ENCODE assay signal across 8 cellular contexts in the genomic region with DNA sequence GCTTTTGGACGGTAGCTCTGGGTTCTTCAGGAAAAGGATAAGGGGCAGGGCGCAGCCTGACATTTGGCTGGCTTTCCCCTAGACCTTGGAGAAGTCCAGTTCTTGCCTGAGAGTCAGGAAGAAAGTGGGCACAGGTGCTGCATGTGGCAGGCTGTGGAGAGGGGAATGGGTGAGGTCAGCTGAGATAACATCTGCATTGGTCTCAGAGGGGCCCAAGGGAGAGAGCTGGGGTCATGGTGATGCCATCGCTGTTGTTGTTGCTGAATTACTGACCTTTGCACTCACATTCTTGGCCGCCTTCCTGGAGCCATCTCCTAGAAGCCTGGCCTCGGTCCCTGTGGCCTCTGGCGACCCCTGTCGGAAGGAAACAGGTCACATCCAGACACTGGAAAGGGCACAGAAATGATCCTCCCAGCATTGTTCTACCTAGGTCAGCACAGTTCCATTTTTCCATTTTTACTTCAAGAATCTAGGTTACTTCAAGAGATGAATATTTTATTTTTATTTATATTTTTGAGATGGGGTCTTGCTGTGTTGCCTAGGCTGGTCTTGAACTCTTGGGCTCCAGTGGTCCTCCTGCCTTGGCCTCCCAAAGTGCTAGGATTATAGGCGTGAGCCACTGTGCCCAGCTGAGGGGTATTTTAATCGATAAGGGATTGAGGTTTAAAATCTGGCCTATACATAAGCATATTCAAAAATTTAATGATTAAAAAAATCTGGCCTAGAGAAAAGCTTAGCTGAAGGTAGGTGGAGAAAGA. TPM values are rescaled to one million over a fixed set of nuclear protein-coding genes. Genes with fewer than 3 reads are reported as not detected.
DNase-seq lines count a peak whose midpoint lies in the region; ATAC-seq, FAIRE-seq and TF ChIP-seq lines count a peak whose summit lies in the region.

No MANE protein-coding gene starts in this region.

- H3K9me3 ChIP-seq in ascending aorta: no peaks in the 10 kb centered on the region
- no peaks in the 10 kb centered on the region for H3K9me3 ChIP-seq in small intestine (ENCODE audit: control insufficient read depth, low read depth)

- no peak for TF ChIP-seq EP300 in Ishikawa (IDR thresholded peaks at IDR 0.05; ENCODE audit: borderline replicate concordance)

- 28 to 40% (median 32%) methylated on average over 9 of the region's 9 CpGs for WGBS in small intestine, 3 donors

- no peak overlapping the region for H3K4me3 ChIP-seq in ascending aorta
- no peak overlapping the region for H3K4me3 ChIP-seq in small intestine (ENCODE audit: low read depth in 1 of 2, low read length in 2 of 2)

- H3K27me3 ChIP-seq in ascending aorta (no peaks in the 10 kb centered on the region), small intestine (ENCODE audit: control insufficient read depth in 2 of 2, insufficient read depth in 2 of 2, low read length in 2 of 2) (no peaks in the 10 kb centered on the region)

- intact Hi-C loops in ascending aorta (cut with DNase I): loop anchor here (10.0 kb wide), 1 partner anchor 299 kb away; a partner anchor contains a TSS

- no peak overlapping the region for H3K27ac ChIP-seq in ascending aorta
- H3K27ac ChIP-seq in small intestine (ENCODE audit: low read depth in 1 of 2, low read length in 1 of 2): peak overlapping the region; percentile 27 to 63

- H3K4me1 ChIP-seq in ascending aorta (no peaks in the 10 kb centered on the region), small intestine (ENCODE audit: control insufficient read depth in 2 of 2, insufficient read depth in 1 of 2, low read depth in 1 of 2, low read length in 1 of 2) (peaks cover 0 to 3% of the 10 kb centered on the region in 2 donors)

- peak; percentile 6 to 31 (median 25) for TF ChIP-seq CTCF in ascending aorta (IDR thresholded peaks at IDR 0.05)

- peak; percentile 84 for TF ChIP-seq RAD21 in Ishikawa (IDR thresholded peaks at IDR 0.05; ENCODE audit: low read depth)

- no peaks in the 10 kb centered on the region for H3K36me3 ChIP-seq in ascending aorta
- H3K36me3 ChIP-seq in small intestine (ENCODE audit: control insufficient read depth in 2 of 2, insufficient read depth in 2 of 2, low read length in 2 of 2): no peaks in the 10 kb centered on the region

- peak; percentile 35 for DNase-seq in DMS 273 treated with DMSO at 0.1 percent for 48 hours (lab: John Stamatoyannopoulos, UW)
- DNase-seq in T-helper 2 cell: peak; percentile 27 to 65 (median 51)
- peak in 1 of 2 donors; percentile 80 for DNase-seq in ascending aorta (ENCODE audit: low spot score in 2 of 2)
- DNase-seq in iPS-NIHi11 (ENCODE audit: low spot score): peak; percentile 70
- DNase-seq in small intestine: peak; percentile 94

- ATAC-seq in GM18511 (IDR thresholded peaks at IDR 0.05; ENCODE audit: unreplicated experiment) (no peak), HG03025 (IDR thresholded peaks at IDR 0.05; ENCODE audit: low FRiP score, unreplicated experiment) (no peak)

- no peak for FAIRE-seq in small intestine (lab: Jason Lieb, UNC)

TF ChIP-seq in Ishikawa, 13 proteins besides CTCF, POLR2A, EP300 and RAD21:
- TF ChIP-seq, protein P1, sequence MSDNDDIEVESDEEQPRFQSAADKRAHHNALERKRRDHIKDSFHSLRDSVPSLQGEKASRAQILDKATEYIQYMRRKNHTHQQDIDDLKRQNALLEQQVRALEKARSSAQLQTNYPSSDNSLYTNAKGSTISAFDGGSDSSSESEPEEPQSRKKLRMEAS (IDR thresholded peaks at IDR 0.05): no peak
- TF ChIP-seq CREB1 (IDR thresholded peaks at IDR 0.05; ENCODE audit: low read depth) (no peak), TCF12 (IDR thresholded peaks at IDR 0.05; ENCODE audit: low read depth) (no peak), TAF1 (IDR thresholded peaks at IDR 0.05; ENCODE audit: low read depth) (no peak), YY1 (IDR thresholded peaks at IDR 0.05; ENCODE audit: low read depth) (no peak), TEAD4 (IDR thresholded peaks at IDR 0.05) (peak; percentile 37; the same call in 1 of the 2 replicates), CEBPB (IDR thresholded peaks at IDR 0.05) (no peak), EGR1 (IDR thresholded peaks at IDR 0.05) (no peak), NFIC (IDR thresholded peaks at IDR 0.05) (peak; percentile 27; the same call in 1 of the 2 replicates), FOXM1 (IDR thresholded peaks at IDR 0.05; ENCODE audit: borderline replicate concordance, low read depth) (no peak), ZBTB7A (IDR thresholded peaks at IDR 0.05; ENCODE audit: low read depth) (no peak)
- TF ChIP-seq, protein P2, sequence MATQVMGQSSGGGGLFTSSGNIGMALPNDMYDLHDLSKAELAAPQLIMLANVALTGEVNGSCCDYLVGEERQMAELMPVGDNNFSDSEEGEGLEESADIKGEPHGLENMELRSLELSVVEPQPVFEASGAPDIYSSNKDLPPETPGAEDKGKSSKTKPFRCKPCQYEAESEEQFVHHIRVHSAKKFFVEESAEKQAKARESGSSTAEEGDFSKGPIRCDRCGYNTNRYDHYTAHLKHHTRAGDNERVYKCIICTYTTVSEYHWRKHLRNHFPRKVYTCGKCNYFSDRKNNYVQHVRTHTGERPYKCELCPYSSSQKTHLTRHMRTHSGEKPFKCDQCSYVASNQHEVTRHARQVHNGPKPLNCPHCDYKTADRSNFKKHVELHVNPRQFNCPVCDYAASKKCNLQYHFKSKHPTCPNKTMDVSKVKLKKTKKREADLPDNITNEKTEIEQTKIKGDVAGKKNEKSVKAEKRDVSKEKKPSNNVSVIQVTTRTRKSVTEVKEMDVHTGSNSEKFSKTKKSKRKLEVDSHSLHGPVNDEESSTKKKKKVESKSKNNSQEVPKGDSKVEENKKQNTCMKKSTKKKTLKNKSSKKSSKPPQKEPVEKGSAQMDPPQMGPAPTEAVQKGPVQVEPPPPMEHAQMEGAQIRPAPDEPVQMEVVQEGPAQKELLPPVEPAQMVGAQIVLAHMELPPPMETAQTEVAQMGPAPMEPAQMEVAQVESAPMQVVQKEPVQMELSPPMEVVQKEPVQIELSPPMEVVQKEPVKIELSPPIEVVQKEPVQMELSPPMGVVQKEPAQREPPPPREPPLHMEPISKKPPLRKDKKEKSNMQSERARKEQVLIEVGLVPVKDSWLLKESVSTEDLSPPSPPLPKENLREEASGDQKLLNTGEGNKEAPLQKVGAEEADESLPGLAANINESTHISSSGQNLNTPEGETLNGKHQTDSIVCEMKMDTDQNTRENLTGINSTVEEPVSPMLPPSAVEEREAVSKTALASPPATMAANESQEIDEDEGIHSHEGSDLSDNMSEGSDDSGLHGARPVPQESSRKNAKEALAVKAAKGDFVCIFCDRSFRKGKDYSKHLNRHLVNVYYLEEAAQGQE (IDR thresholded peaks at IDR 0.05; ENCODE audit: low read depth): no peak
- TF ChIP-seq, protein P3, sequence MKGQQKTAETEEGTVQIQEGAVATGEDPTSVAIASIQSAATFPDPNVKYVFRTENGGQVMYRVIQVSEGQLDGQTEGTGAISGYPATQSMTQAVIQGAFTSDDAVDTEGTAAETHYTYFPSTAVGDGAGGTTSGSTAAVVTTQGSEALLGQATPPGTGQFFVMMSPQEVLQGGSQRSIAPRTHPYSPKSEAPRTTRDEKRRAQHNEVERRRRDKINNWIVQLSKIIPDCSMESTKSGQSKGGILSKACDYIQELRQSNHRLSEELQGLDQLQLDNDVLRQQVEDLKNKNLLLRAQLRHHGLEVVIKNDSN (IDR thresholded peaks at IDR 0.05): no peak
TF ChIP-seq in Ishikawa: peak in this region for 2.

RNA-seq across cellular contexts. Expression of a gene that starts 6.5 kb away (rescaled TPM):
- 102 TPM for total RNA-seq in ascending aorta
- polyA plus RNA-seq in small intestine: 10 to 100 TPM; 10.1 to 40.2 (median 17.3) TPM

RNA-seq across cellular contexts. Expression of a gene that starts 9.1 kb away (rescaled TPM):
- total RNA-seq in ascending aorta: not detected
- polyA plus RNA-seq in small intestine: 1 to 10 TPM in 2 of 3 donors, under 1 TPM in 1; 0.70 to 1.6 (median 1.1) TPM

RNA-seq across cellular contexts. Expression of a gene that starts 43.6 kb away (rescaled TPM):
- not detected for total RNA-seq in ascending aorta
- 1 to 10 TPM; 5.8 to 10.0 (median 8.1) TPM for polyA plus RNA-seq in small intestine

Comparison
In these comparisons a context has a peak if more than half of its experiments do, and no peak if none do; other contexts are left out.
1. H3K27ac ChIP-seq: peak in small intestine (2 of 2); none in ascending aorta (0 of 2).